ENCODE assay signal across 8 cellular contexts in the genomic region with DNA sequence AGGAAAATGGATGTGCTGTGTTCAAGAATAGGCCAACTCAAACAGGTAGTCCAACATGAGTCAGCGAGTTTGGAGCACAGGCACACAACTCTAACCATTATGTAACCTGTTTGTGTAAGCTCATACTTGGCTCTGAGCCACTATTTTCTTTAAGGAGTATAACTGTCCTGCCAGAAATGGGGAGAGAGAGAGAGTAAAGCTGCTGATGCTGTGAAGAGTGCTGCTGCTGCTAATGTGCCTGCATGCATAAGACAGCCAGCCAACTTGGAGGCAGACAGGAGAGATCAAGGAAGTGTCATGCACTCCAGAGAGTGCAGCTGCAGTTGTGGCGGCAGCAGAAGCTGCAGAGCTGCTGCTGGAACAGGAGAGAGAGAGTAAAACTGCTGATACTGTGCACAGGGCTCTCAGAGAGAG. TPM values are rescaled to one million over a fixed set of nuclear protein-coding genes. Genes with fewer than 3 reads are reported as not detected.
DNase-seq lines count a peak whose midpoint lies in the region; ATAC-seq lines count a peak whose summit lies in the region.

No MANE protein-coding gene starts in this region.

- DNase-seq in NCI-H1105 (lab: John Stamatoyannopoulos, UW) (peak; percentile 24), dermis microvascular lymphatic vessel endothelial cell (ENCODE audit: low read depth in 2 of 2) (peak; percentile 30 to 38), retina (peak; percentile 1), GOT3 (lab: John Stamatoyannopoulos, UW) (no peak), amniotic stem cell (lab: John Stamatoyannopoulos, UW) (no peak)
- no peak for DNase-seq in stimulated activated naive CD4-positive, alpha-beta T cell treated with Interleukin-2 at 50 U/mL for 16 hours (lab: John Stamatoyannopoulos, UW)

- peak; percentile 49 for ATAC-seq in GM21447 (IDR thresholded peaks at IDR 0.05; ENCODE audit: unreplicated experiment)
- no peak for ATAC-seq in HG02884 (IDR thresholded peaks at IDR 0.05; ENCODE audit: unreplicated experiment)

RNA-seq across cellular contexts. Expression of gene STATH, which starts 11.7 kb away (rescaled TPM):
- total RNA-seq in dermis microvascular lymphatic vessel endothelial cell: not detected in 2 replicates

RNA-seq across cellular contexts. Expression of gene CSN2, which starts 18.5 kb away (rescaled TPM):
- total RNA-seq in dermis microvascular lymphatic vessel endothelial cell: not detected in 2 replicates

RNA-seq across cellular contexts. Expression of gene HTN3, which starts 44.2 kb away (rescaled TPM):
- total RNA-seq in dermis microvascular lymphatic vessel endothelial cell: not detected in 2 replicates

RNA-seq across cellular contexts. Expression of gene CSN1S1, which starts 53.2 kb away (rescaled TPM):
- total RNA-seq in dermis microvascular lymphatic vessel endothelial cell: not detected in 2 replicates

Comparison
In these comparisons a context has a peak if more than half of its experiments do, and no peak if none do; other contexts are left out.
1. DNase-seq: peak in NCI-H1105 (single experiment), dermis microvascular lymphatic vessel endothelial cell (2 of 2) and retina (single experiment); none in GOT3 (single experiment), stimulated activated naive CD4-positive, alpha-beta T cell treated with Interleukin-2 at 50 U/mL for 16 hours (single experiment) and amniotic stem cell (single experiment).